ENCODE assay signal across 26 cellular contexts in genomic region chr16:51701025-51701424, GRCh38.
"Had no signal": no experiment of that assay in that cellular context is flagged by ENCODE, and none has a peak within 500 bp of the region (broad histone marks: within the 10 kb centered on the region; RNA-seq: fewer than 3 reads in every experiment).

No MANE protein-coding gene starts in this region.

- ATAC-seq: K562 had no signal

- H3K4me2 ChIP-seq: KMS-11 had no signal

- H3K4me1 ChIP-seq: SJSA1 had no signal

- H3K4me3 Mint-ChIP-seq: IgD-negative memory B cell had no signal

- H3K4me1 Mint-ChIP-seq: IgD-negative memory B cell had no signal

- H3K27ac Mint-ChIP-seq: IgD-negative memory B cell had no signal

- H3K9me3 ChIP-seq: SJSA1 had no signal

- H3K36me3 ChIP-seq: SJSA1 had no signal

- H3K9ac ChIP-seq: KMS-11 had no signal

- H3K27me3 ChIP-seq: SJSA1 had no signal

- H3K27me3 Mint-ChIP-seq: IgD-negative memory B cell had no signal

- H3K27ac ChIP-seq: HL-60, KMS-11, SJSA1, SK-N-MC had no signal

- FAIRE-seq: HTR-8/SVneo, K562, RCC 7860 had no signal

- H3K36me3 Mint-ChIP-seq: IgD-negative memory B cell had no signal

- DNase-seq: Kasumi-1, MV-4-11, NCI-H1048, NCI-H1105, NCI-H1417, NCI-H1436 treated with DMSO at 0.1 percent for 48 hours, NCI-H1694 treated with DMSO at 0.1 percent for 48 hours, NCI-H1930, NCI-H2081, NCI-H2107, NCI-H226, NCI-H446, NCI-H510A, NCI-H524 treated with DMSO at 0.1 percent for 48 hours, NCI-H69, NCI-H774, Right ventricle myocardium superior, SIG-M5 had no signal

- H3K4me3 ChIP-seq: K562, SJSA1, SK-N-MC had no signal
